Comparison of ENCODE assay signal across 16 cellular contexts in genomic region chr1:183652107-183652506, GRCh38. TPM values are rescaled to one million over a fixed set of nuclear protein-coding genes. Genes with fewer than 3 reads are reported as not detected.
DNase-seq lines count a peak whose midpoint lies in the region; ATAC-seq, FAIRE-seq and TF ChIP-seq lines count a peak whose summit lies in the region.
"Had no signal": no experiment of that assay in that cellular context is flagged by ENCODE, and none has a peak within 500 bp of the region (broad histone marks: within the 10 kb centered on the region; RNA-seq: fewer than 3 reads in every experiment).

No MANE protein-coding gene starts in this region.

- H3K27ac ChIP-seq in stomach = peak overlapping the region in 2 of 5 donors; percentile 27 to 43
- H3K27ac ChIP-seq: vagina had no signal

- peaks cover 43% of the 10 kb centered on the region for H3K4me1 Mint-ChIP-seq in brain

- H3K36me3 ChIP-seq in stomach = no peaks in the 10 kb centered on the region
- H3K36me3 ChIP-seq: vagina had no signal

- H3K9me3 ChIP-seq in stomach = no peaks in the 10 kb centered on the region
- H3K9me3 ChIP-seq: mucosa of descending colon, vagina had no signal

- peak overlapping the region in 4 of 5 experiments; percentile 74 to 94 (median 79) for H3K27ac Mint-ChIP-seq in brain
- H3K27ac Mint-ChIP-seq: IgD-negative memory B cell had no signal

- TF ChIP-seq EP300 in stomach (IDR thresholded peaks at IDR 0.05) = no peak

- peaks cover 0 to 3% (median 0%) of the 10 kb centered on the region in 5 experiments for H3K9me3 Mint-ChIP-seq in brain
- H3K9me3 Mint-ChIP-seq: CD14-positive monocyte, IgD-negative memory B cell had no signal

- H3K4me1 ChIP-seq in stomach = peaks cover 8 to 44% (median 21%) of the 10 kb centered on the region in 4 donors
- H3K4me1 ChIP-seq: vagina had no signal

- DNase-seq in stimulated activated CD4-positive, alpha-beta T cell treated with anti-CD3 and anti-CD28 coated beads, Interleukin-4, amount 100 ng/mL, for 24 hours = peak; percentile 10
- DNase-seq in stimulated activated CD4-positive, alpha-beta T cell treated with anti-CD3 and anti-CD28 coated beads, Interleukin-4, amount 100 ng/mL, for 1 hour = no peak
- no peak for DNase-seq in SW 1271 (lab: John Stamatoyannopoulos, UW)
- no peak for DNase-seq in RCC 7860 (ENCODE audit: low spot score)
- DNase-seq in stomach = no peak
- DNase-seq: NCI-H2029 had no signal

- no peaks in the 10 kb centered on the region for H3K27me3 ChIP-seq in stomach
- H3K27me3 ChIP-seq: vagina had no signal

- no peak for TF ChIP-seq POLR2A in stomach (IDR thresholded peaks at IDR 0.05)

- 52 to 75% (median 61%) methylated on average over 1 of the region's 1 CpG for WGBS in stomach, 5 donors

- no peak overlapping the region for H3K4me3 ChIP-seq in stomach
- H3K4me3 ChIP-seq: mucosa of descending colon, vagina had no signal

- no peak for FAIRE-seq in RCC 7860 (lab: Jason Lieb, UNC)

- no peaks in the 10 kb centered on the region for H3K27me3 Mint-ChIP-seq in brain

- intact Hi-C loops in stomach (cut with DNase I; ENCODE audit: low total_unique reads) = loop anchor here (5.0 kb wide), 1 partner anchor 265 kb away; no protein-coding TSS in a partner anchor

- peaks cover 3% of the 10 kb centered on the region for H3K36me3 Mint-ChIP-seq in brain
- H3K36me3 Mint-ChIP-seq: CD14-positive monocyte, IgD-negative memory B cell had no signal

- no peak for TF ChIP-seq CTCF in brain (conservative IDR thresholded peaks at IDR 0.05)
- TF ChIP-seq CTCF in stomach (IDR thresholded peaks at IDR 0.05) = no peak

- H3K4me3 Mint-ChIP-seq in brain = peak overlapping the region in 1 of 5 experiments; percentile 33
- H3K4me3 Mint-ChIP-seq: CD14-positive monocyte had no signal

- ATAC-seq in HG02884 (IDR thresholded peaks at IDR 0.05; ENCODE audit: unreplicated experiment) (peak; percentile 53), HG02973 (IDR thresholded peaks at IDR 0.05; ENCODE audit: unreplicated experiment) (no peak)
- ATAC-seq: sciatic nerve had no signal

RNA-seq across cellular contexts. Expression of gene APOBEC4, which starts 1.0 kb away (rescaled TPM):
- polyA plus RNA-seq in brain (ENCODE audit: insufficient read depth, low read depth, low replicate concordance) (not detected), stomach (not detected)
- not detected for total RNA-seq in stomach
- total RNA-seq: bronchial epithelial cell, sciatic nerve, vagina had no signal
- polyA plus RNA-seq: CD14-positive monocyte, esophagus, IgD-negative memory B cell had no signal

RNA-seq across cellular contexts. Expression of gene ARPC5, which starts 16.5 kb away (rescaled TPM):
- polyA plus RNA-seq in brain (ENCODE audit: insufficient read depth, low read depth, low replicate concordance) (150 TPM), stomach (100 to 1,000 TPM in 1 of 3 donors, 10 to 100 TPM in 2; 54.5 to 106 (median 87.5) TPM)
- 100 to 1,000 TPM in 1 of 5 donors, 10 to 100 TPM in 4; 26.3 to 101 (median 73.7) TPM for total RNA-seq in stomach
